ENCODE assay signal across 8 cellular contexts in the genomic region with DNA sequence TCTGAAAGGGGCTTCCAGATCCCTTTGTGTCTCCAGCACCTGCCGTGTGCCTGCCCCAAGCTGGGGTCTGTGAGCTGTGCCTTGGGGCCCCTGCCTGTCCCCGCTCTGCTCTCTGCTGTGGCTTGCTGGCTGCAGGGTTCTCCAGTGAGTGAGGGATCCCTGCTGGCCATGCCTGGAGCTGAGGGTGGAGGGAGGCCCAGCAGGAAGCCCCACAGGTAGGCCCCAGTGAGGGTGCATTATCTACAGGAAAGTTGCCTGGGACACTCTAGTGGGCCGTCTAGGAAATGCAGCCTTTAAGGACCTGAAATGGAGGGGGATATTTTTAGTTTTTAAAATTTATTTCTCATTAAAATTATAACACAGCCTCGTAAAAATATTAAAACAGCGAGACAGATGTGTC. TPM values are rescaled to one million over a fixed set of nuclear protein-coding genes. Genes with fewer than 3 reads are reported as not detected.
A peak's percentile ranks its signal among the peaks of the same experiment; 100 is the strongest.
DNase-seq lines count a peak whose midpoint lies in the region; ATAC-seq, FAIRE-seq and TF ChIP-seq lines count a peak whose summit lies in the region.

No MANE protein-coding gene starts in this region.

- FAIRE-seq in D721Med (lab: Jason Lieb, UNC): no peak

- no peak overlapping the region for H3K4me3 ChIP-seq in HFF-Myc (replicated peaks; ENCODE audit: low read depth, low read length)
- no peak overlapping the region for H3K4me3 ChIP-seq in right lobe of liver
- H3K4me3 ChIP-seq in adrenal gland: no peak overlapping the region

- no peak for DNase-seq in D721Med (ENCODE audit: insufficient read length, low spot score)
- no peak for DNase-seq in HFF-Myc (ENCODE audit: extremely low read depth, low read depth)
- DNase-seq in amniotic epithelial cell (ENCODE audit: low read depth): peak; percentile 2
- DNase-seq in right lobe of liver: no peak
- DNase-seq in adrenal gland: no peak
- DNase-seq in amniotic stem cell (lab: John Stamatoyannopoulos, UW): no peak
- DNase-seq in activated CD4-positive, alpha-beta T cell treated with anti-CD3 and anti-CD28 coated beads for 1 hour: no peak

- H3K27me3 ChIP-seq in right lobe of liver (no peaks in the 10 kb centered on the region), adrenal gland (peaks cover 7% of the 10 kb centered on the region)

- H3K9me3 ChIP-seq in right lobe of liver (no peaks in the 10 kb centered on the region), adrenal gland (replicated peaks in 1 of 3) (no peaks in the 10 kb centered on the region)

- H3K36me3 ChIP-seq in right lobe of liver (no peaks in the 10 kb centered on the region), adrenal gland (replicated peaks in 1 of 2) (no peaks in the 10 kb centered on the region)

- no peak for TF ChIP-seq POLR2A in right lobe of liver (IDR thresholded peaks at IDR 0.05)
- TF ChIP-seq POLR2A in adrenal gland (IDR thresholded peaks at IDR 0.05): no peak

- intact Hi-C loops in right lobe of liver (cut with DNase I) (no loop called here), adrenal gland (cut with DNase I) (no loop called here)

- TF ChIP-seq CTCF in D721Med (IDR thresholded peaks at IDR 0.05; ENCODE audit: insufficient read depth, missing control alignments) (peak; percentile 15), HFF-Myc (IDR thresholded peaks at IDR 0.05; ENCODE audit: low read depth, low read length, missing control alignments) (peak; percentile 42), right lobe of liver (IDR thresholded peaks at IDR 0.05) (peak; percentile 6 to 21 (median 17)), adrenal gland (IDR thresholded peaks at IDR 0.05) (peak in 1 of 6 experiments; percentile 18)

- H3K4me1 ChIP-seq in right lobe of liver (no peaks in the 10 kb centered on the region), adrenal gland (replicated peaks in 1 of 2) (no peaks in the 10 kb centered on the region)

- H3K27ac ChIP-seq in right lobe of liver: no peak overlapping the region
- H3K27ac ChIP-seq in adrenal gland: no peak overlapping the region

- peak in 1 of 4 donors; percentile 13 for ATAC-seq in right lobe of liver
- ATAC-seq in GM21576 (IDR thresholded peaks at IDR 0.05; ENCODE audit: unreplicated experiment): no peak

- 40% methylated on average over 4 of the region's 5 CpGs for WGBS in right lobe of liver (ENCODE audit: insufficient coverage, low coverage, low lambda C conversion rate, missing lambda C conversion rate)
- WGBS in adrenal gland, 4 donors: 65 to 71% (median 68%) methylated on average over 5 of the region's 5 CpGs

RNA-seq across cellular contexts. Expression of gene JPH3, which starts 50.9 kb away (rescaled TPM):
- total RNA-seq in right lobe of liver: under 1 TPM in 2 of 6 experiments, not detected in 4; 0.07 to 0.12 TPM
- 1 to 10 TPM in 2 of 8 donors, under 1 TPM in 5, not detected in 1; 0.10 to 3.7 (median 0.38) TPM for total RNA-seq in adrenal gland
- polyA plus RNA-seq in adrenal gland: 1 to 10 TPM in 1 of 3 donors, under 1 TPM in 2; 0.71 to 1.4 (median 0.82) TPM
